In genomic region chr7:139661875-139662274, GRCh38 we compare ENCODE assay signal across 17 cellular contexts.
A peak's percentile ranks its signal among the peaks of the same experiment; 100 is the strongest.
DNase-seq lines count a peak whose midpoint lies in the region; ATAC-seq, FAIRE-seq and TF ChIP-seq lines count a peak whose summit lies in the region.
"Had no signal": no experiment of that assay in that cellular context is flagged by ENCODE, and none has a peak within 500 bp of the region (broad histone marks: within the 10 kb centered on the region; RNA-seq: fewer than 3 reads in every experiment).

No MANE protein-coding gene starts in this region.

- H3K27ac Mint-ChIP-seq in brain (peak overlapping the region in 4 of 5 experiments; percentile 14 to 75 (median 31)), immature natural killer cell (peak overlapping the region in 4 of 6 donors; percentile 2 to 40 (median 17)), nephron progenitor cell (peak overlapping the region; percentile 72), type B pancreatic cell (peak overlapping the region; percentile 88)
- H3K27ac Mint-ChIP-seq: CD14-positive monocyte had no signal

- H3K4me1 Mint-ChIP-seq in brain (peaks cover 83% of the 10 kb centered on the region), immature natural killer cell (peaks cover 74 to 94% of the 10 kb centered on the region in 2 donors), nephron progenitor cell (peaks cover 65% of the 10 kb centered on the region), type B pancreatic cell (ENCODE audit: unreplicated experiment) (peaks cover 68% of the 10 kb centered on the region)

- no peaks in the 10 kb centered on the region for H3K27me3 Mint-ChIP-seq in brain
- peaks cover 0 to 2% (median 0%) of the 10 kb centered on the region in 3 donors for H3K27me3 Mint-ChIP-seq in immature natural killer cell (ENCODE audit: low read depth in 3 of 3)
- H3K27me3 Mint-ChIP-seq in nephron progenitor cell (ENCODE audit: low read depth, poor library complexity) = no peaks in the 10 kb centered on the region
- H3K27me3 Mint-ChIP-seq in type B pancreatic cell = no peaks in the 10 kb centered on the region

- no peak for ATAC-seq in stimulated activated naive CD8-positive, alpha-beta T cell treated with anti-CD3 and anti-CD28 coated beads, Interleukin-15, Interleukin-2, amounts not matched to agents 100 U/mL and 50 U/mL, for 24 hours

- H3K36me3 Mint-ChIP-seq in brain (peaks cover 9% of the 10 kb centered on the region), immature natural killer cell (peaks cover 0 to 4% (median 0%) of the 10 kb centered on the region in 3 donors), nephron progenitor cell (ENCODE audit: low read depth) (peaks cover 24% of the 10 kb centered on the region), type B pancreatic cell (peaks cover 26% of the 10 kb centered on the region)

- DNase-seq in immature natural killer cell = no peak
- no peak for DNase-seq in nephron progenitor cell
- DNase-seq in type B pancreatic cell (ENCODE audit: extremely low spot score, unreplicated experiment) = no peak
- no peak for DNase-seq in stimulated activated naive CD8-positive, alpha-beta T cell treated with anti-CD3 and anti-CD28 coated beads, Interleukin-15, Interleukin-2, amounts not matched to agents 100 U/mL and 50 U/mL, for 24 hours
- no peak for DNase-seq in KG1 (lab: John Stamatoyannopoulos, UW)
- no peak for DNase-seq in frontal cortex (ENCODE audit: low spot score in 2 of 2)
- DNase-seq: DMS 273 treated with DMSO at 0.1 percent for 48 hours, DND-41, GM23248, NCI-H1417, NCI-H187, NCI-H2107, NCI-H510A treated with DMSO at 0.1 percent for 48 hours, NCI-H774, SHP77 had no signal

- H3K9me3 Mint-ChIP-seq in brain (no peaks in the 10 kb centered on the region), immature natural killer cell (no peaks in the 10 kb centered on the region), nephron progenitor cell (no peaks in the 10 kb centered on the region), type B pancreatic cell (peaks cover 4% of the 10 kb centered on the region)
- H3K9me3 Mint-ChIP-seq: CD14-positive monocyte had no signal

- FAIRE-seq in frontal cortex (lab: Jason Lieb, UNC) = no peak

- TF ChIP-seq CTCF in brain (conservative IDR thresholded peaks at IDR 0.05) (no peak), nephron progenitor cell (IDR thresholded peaks at IDR 0.05) (no peak), type B pancreatic cell (conservative IDR thresholded peaks at IDR 0.05) (no peak)

- H3K4me3 Mint-ChIP-seq in brain (no peak overlapping the region), immature natural killer cell (peak overlapping the region; percentile 6 to 53 (median 41)), nephron progenitor cell (no peak overlapping the region), type B pancreatic cell (peak overlapping the region; percentile 4)
- H3K4me3 Mint-ChIP-seq: CD14-positive monocyte had no signal

Comparison
In these comparisons a context has a peak if more than half of its experiments do, and no peak if none do; other contexts are left out.
1. H3K27ac Mint-ChIP-seq: peak in every context shown above with its lines; median percentile 88 in type B pancreatic cell; 72 in nephron progenitor cell; 31 in brain; 17 in immature natural killer cell.
2. H3K4me3 Mint-ChIP-seq: peak in immature natural killer cell (5 of 5) and type B pancreatic cell (single experiment); none in brain (0 of 5) and nephron progenitor cell (single experiment).